In genomic region chr3:132721479-132722164, GRCh38 we compare ENCODE assay signal across 1 cellular context.
TF ChIP-seq lines count a peak whose summit lies in the region.

No MANE protein-coding gene starts in this region.

TF ChIP-seq in HepG2, 621 proteins besides CTCF, POLR2A, EP300 and RAD21 (continued from another document and continues in another):
- TF ChIP-seq ZBTB7A (CRISPR knock-in tag; IDR thresholded peaks at IDR 0.05) (peak; percentile 31; the same call in 1 of the 2 replicates), BHLHE40 (IDR thresholded peaks at IDR 0.05; ENCODE audit: low read length) (no peak), SNRNP70 (IDR thresholded peaks at IDR 0.05; ENCODE audit: low read depth, low read length) (no peak), PRDM4 (CRISPR knock-in tag; IDR thresholded peaks at IDR 0.05; ENCODE audit: borderline replicate concordance) (no peak), NFATC3 (CRISPR knock-in tag; IDR thresholded peaks at IDR 0.05) (no peak), FIP1L1 (IDR thresholded peaks at IDR 0.05; ENCODE audit: borderline replicate concordance, insufficient read depth, low read depth, low read length) (no peak), ZNF441 (CRISPR knock-in tag; IDR thresholded peaks at IDR 0.05; ENCODE audit: borderline replicate concordance) (no peak), CAMTA2 (CRISPR knock-in tag; IDR thresholded peaks at IDR 0.05; ENCODE audit: borderline replicate concordance) (no peak), E2F2 (CRISPR knock-in tag; IDR thresholded peaks at IDR 0.05; ENCODE audit: borderline replicate concordance) (0 out of 2 replicates have a peak, but pooled peaks have one; percentile 12), TARDBP (CRISPR knock-in tag; IDR thresholded peaks at IDR 0.05) (no peak), SP2 (CRISPR knock-in tag; IDR thresholded peaks at IDR 0.05) (no peak), NBN (conservative IDR thresholded peaks at IDR 0.05) (no peak), ZNF296 (CRISPR knock-in tag; conservative IDR thresholded peaks at IDR 0.05) (0 out of 2 replicates have a peak, but pooled peaks have one; percentile 16), JUNB (CRISPR knock-in tag; IDR thresholded peaks at IDR 0.05; ENCODE audit: borderline replicate concordance) (no peak), ZBTB26 (CRISPR knock-in tag; IDR thresholded peaks at IDR 0.05; ENCODE audit: borderline replicate concordance) (no peak), AGO2 (optimal IDR thresholded peaks at IDR 0.05; ENCODE audit: low read depth, low read length) (peak; percentile 47), NCOA5 (CRISPR knock-in tag; IDR thresholded peaks at IDR 0.05) (no peak), NONO (IDR thresholded peaks at IDR 0.05) (no peak), NONO (CRISPR knock-in tag; conservative IDR thresholded peaks at IDR 0.05) (no peak), PRPF4 (IDR thresholded peaks at IDR 0.05; ENCODE audit: low read depth, low read length, poor library complexity, severe bottlenecking) (no peak), ZNF12 (CRISPR knock-in tag; IDR thresholded peaks at IDR 0.05) (no peak), RFX1 (IDR thresholded peaks at IDR 0.05) (no peak), ZNF337 (CRISPR knock-in tag; IDR thresholded peaks at IDR 0.05; ENCODE audit: borderline replicate concordance, low read depth) (no peak), ZNF253 (CRISPR knock-in tag; IDR thresholded peaks at IDR 0.05; ENCODE audit: borderline replicate concordance) (no peak), NR2F1 (CRISPR knock-in tag; IDR thresholded peaks at IDR 0.05) (no peak), FOXA1 (IDR thresholded peaks at IDR 0.05) (no peak), FOXA1 (CRISPR knock-in tag; IDR thresholded peaks at IDR 0.05) (no peak), NPAS2 (CRISPR knock-in tag; IDR thresholded peaks at IDR 0.05; ENCODE audit: borderline replicate concordance) (no peak), ZNF142 (CRISPR knock-in tag; IDR thresholded peaks at IDR 0.05) (no peak; the same call in 1 of the 2 replicates), HOXA9 (CRISPR knock-in tag; IDR thresholded peaks at IDR 0.05; ENCODE audit: borderline replicate concordance) (no peak), ZNF121 (CRISPR knock-in tag; IDR thresholded peaks at IDR 0.05) (peak; percentile 88), ESRRA (CRISPR knock-in tag; IDR thresholded peaks at IDR 0.05; ENCODE audit: low read depth) (no peak), GRHL1 (CRISPR knock-in tag; conservative IDR thresholded peaks at IDR 0.05) (no peak), MAX (IDR thresholded peaks at IDR 0.05) (peak; percentile 11; the same call in 1 of the 2 replicates), NCOA2 (CRISPR knock-in tag; IDR thresholded peaks at IDR 0.05) (no peak), PHF5A (CRISPR knock-in tag; IDR thresholded peaks at IDR 0.05; ENCODE audit: low read depth, unreplicated experiment) (no peak), HNF4A (CRISPR knock-in tag; IDR thresholded peaks at IDR 0.05) (no peak), ZNF670 (CRISPR knock-in tag; IDR thresholded peaks at IDR 0.05; ENCODE audit: borderline replicate concordance) (peak; percentile 35; the same call in 1 of the 2 replicates), KLF6 (CRISPR knock-in tag; IDR thresholded peaks at IDR 0.05) (no peak), ZNF713 (CRISPR knock-in tag; IDR thresholded peaks at IDR 0.05) (no peak), CEBPB (IDR thresholded peaks at IDR 0.05; ENCODE audit: borderline replicate concordance, low read depth, low read length) (no peak), ZNF569 (CRISPR knock-in tag; IDR thresholded peaks at IDR 0.05; ENCODE audit: borderline replicate concordance) (no peak), HOXA5 (CRISPR knock-in tag; IDR thresholded peaks at IDR 0.05) (peak; percentile 16; the same call in 1 of the 2 replicates), ZFP62 (CRISPR knock-in tag; IDR thresholded peaks at IDR 0.05) (no peak), PAF1 (CRISPR knock-in tag; IDR thresholded peaks at IDR 0.05) (no peak), EHMT2 (IDR thresholded peaks at IDR 0.05; ENCODE audit: borderline replicate concordance, low read depth, low read length) (no peak), ZNF383 (CRISPR knock-in tag; IDR thresholded peaks at IDR 0.05; ENCODE audit: borderline replicate concordance) (no peak), RFXANK (CRISPR knock-in tag; IDR thresholded peaks at IDR 0.05) (no peak), ZNF329 (CRISPR knock-in tag; IDR thresholded peaks at IDR 0.05; ENCODE audit: low read depth) (no peak), DBP (CRISPR knock-in tag; IDR thresholded peaks at IDR 0.05; ENCODE audit: not compliant biosample characterization) (no peak), YY1 (IDR thresholded peaks at IDR 0.05; ENCODE audit: insufficient read depth, insufficient replicate concordance, low read depth, low read length) (peak; percentile 9), ZSCAN31 (CRISPR knock-in tag; IDR thresholded peaks at IDR 0.05; ENCODE audit: low read depth) (peak; percentile 66; the same call in 1 of the 2 replicates), ZNF839 (CRISPR knock-in tag; IDR thresholded peaks at IDR 0.05; ENCODE audit: borderline replicate concordance) (no peak; the same call in 1 of the 2 replicates), ZNF687 (CRISPR knock-in tag; IDR thresholded peaks at IDR 0.05) (peak; percentile 71), ZNF317 (CRISPR knock-in tag; IDR thresholded peaks at IDR 0.05) (no peak)
